ENCODE assay signal across 8 cellular contexts in the genomic region with DNA sequence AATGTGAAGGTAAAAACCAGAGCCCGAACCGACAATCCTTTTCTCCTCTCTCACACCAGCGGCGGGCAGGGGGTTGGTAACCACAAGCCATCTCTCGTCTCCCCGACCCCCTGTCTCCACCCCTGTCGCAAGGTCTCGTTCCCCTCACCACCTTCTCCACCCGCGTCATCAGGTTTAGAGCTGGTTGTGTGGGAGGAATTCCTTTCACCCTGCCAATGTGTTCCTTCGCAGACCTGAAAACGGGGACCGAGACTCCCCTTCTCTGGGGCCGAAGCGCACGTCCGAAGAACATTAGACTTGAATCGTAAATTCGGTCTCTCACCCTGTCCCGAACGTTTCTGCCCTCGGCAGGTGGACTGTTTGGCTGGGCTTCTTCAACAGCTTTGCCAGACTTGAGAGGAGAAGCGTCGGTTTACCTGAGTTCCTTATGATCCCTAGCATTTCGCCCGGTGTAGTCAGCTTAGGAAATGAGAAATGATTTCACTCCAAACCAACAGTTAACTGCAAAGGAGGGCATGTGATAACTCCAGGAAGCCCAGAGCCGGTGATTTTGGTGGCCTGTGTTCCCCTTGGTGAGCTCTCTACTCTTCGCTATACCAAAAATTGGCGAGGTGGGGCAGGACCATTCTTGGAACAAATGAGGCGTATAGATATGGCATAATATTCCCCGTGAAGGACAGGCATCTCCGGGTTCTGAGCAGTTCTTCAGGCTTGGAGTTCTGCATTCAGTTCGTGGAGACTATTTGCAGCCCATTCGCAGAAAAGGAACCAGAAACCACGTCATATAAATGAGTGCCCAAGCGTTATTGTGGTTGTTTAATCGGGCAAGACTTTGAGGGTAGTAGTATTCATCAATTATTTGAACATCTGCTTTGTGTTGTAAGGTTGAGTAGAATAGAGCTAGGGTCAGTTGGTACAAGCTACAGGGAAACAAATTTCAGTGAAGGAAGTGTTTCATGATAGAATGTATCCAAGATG. TPM values are rescaled to one million over a fixed set of nuclear protein-coding genes. Genes with fewer than 3 reads are reported as not detected.
A peak's percentile ranks its signal among the peaks of the same experiment; 100 is the strongest.
DNase-seq lines count a peak whose midpoint lies in the region; ATAC-seq and TF ChIP-seq lines count a peak whose summit lies in the region.

No MANE protein-coding gene starts in this region.

- H3K27ac ChIP-seq in BLaER1 treated with 17β-estradiol and CSF1 and Interleukin-3, amounts not matched to agents 10 nM and 100 nM = peak overlapping the region; percentile 13 to 78 (median 56); a peak in 18 of 22 replicates
- H3K27ac ChIP-seq in SK-N-SH (ENCODE audit: low read depth in 2 of 2, low read length in 1 of 2) (peak overlapping the region; percentile 82 to 84), brain microvascular endothelial cell (peak overlapping the region; percentile 49), skeletal muscle tissue (ENCODE audit: low read depth, low read length) (peak overlapping the region; percentile 71)

- no peaks in the 10 kb centered on the region for H3K9me3 ChIP-seq in BLaER1 treated with 17β-estradiol and CSF1 and Interleukin-3, amounts not matched to agents 10 nM and 100 nM (replicated peaks in 1 of 11)
- H3K9me3 ChIP-seq in SK-N-SH (no peaks in the 10 kb centered on the region), skeletal muscle tissue (ENCODE audit: control insufficient read depth in 3 of 3, low read length in 3 of 3) (no peaks in the 10 kb centered on the region)

- WGBS in SK-N-SH (ENCODE audit: low lambda C conversion rate) = 1% methylated on average over 37 of the region's 37 CpGs

- TF ChIP-seq EP300 in SK-N-SH (IDR thresholded peaks at IDR 0.05; ENCODE audit: borderline replicate concordance in 1 of 2, low read depth in 1 of 2, low read length in 1 of 2) = no peak

- in situ Hi-C loops in brain microvascular endothelial cell (cut with HindIII; ENCODE audit: low pct_ligation_motif_present, low sequenced_read_pairs) = no loop called here

- peak overlapping the region; percentile 88 to 98 (median 92) for H3K4me2 ChIP-seq in BLaER1 treated with 17β-estradiol and CSF1 and Interleukin-3, amounts not matched to agents 10 nM and 100 nM
- H3K4me2 ChIP-seq in SK-N-SH = peak overlapping the region; percentile 95

- peak overlapping the region; percentile 69 to 88 (median 82) for H3K4me3 ChIP-seq in BLaER1 treated with 17β-estradiol and CSF1 and Interleukin-3, amounts not matched to agents 10 nM and 100 nM
- peak overlapping the region; percentile 81 to 98 for H3K4me3 ChIP-seq in SK-N-SH (ENCODE audit: low read depth in 2 of 2, low read length in 1 of 2)
- peak overlapping the region; percentile 85 for H3K4me3 ChIP-seq in brain microvascular endothelial cell (ENCODE audit: low read depth, low read length)
- peak overlapping the region; percentile 95 to 97 (median 95) for H3K4me3 ChIP-seq in skeletal muscle tissue (ENCODE audit: low read length in 3 of 3)

- no peaks in the 10 kb centered on the region for H3F3A ChIP-seq in SK-N-SH (replicated peaks; ENCODE audit: insufficient read depth)

- no peak for TF ChIP-seq RAD21 in SK-N-SH (IDR thresholded peaks at IDR 0.05; ENCODE audit: low read length)

- H3K9me2 ChIP-seq in SK-N-SH = no peaks in the 10 kb centered on the region

- H3K4me1 ChIP-seq in BLaER1 treated with 17β-estradiol and CSF1 and Interleukin-3, amounts not matched to agents 10 nM and 100 nM = peaks cover 12 to 21% (median 16%) of the 10 kb centered on the region in 10 experiments; a peak in 18 of 20 replicates
- H3K4me1 ChIP-seq in SK-N-SH (ENCODE audit: control insufficient read depth in 1 of 2, insufficient read depth in 2 of 2, low read depth in 1 of 2, low read length in 1 of 2) (peaks cover 0 to 2% of the 10 kb centered on the region in 2 experiments; a peak in 2 of 4 replicates), skeletal muscle tissue (ENCODE audit: control insufficient read depth in 3 of 3, insufficient read depth in 3 of 3, low read length in 3 of 3) (peaks cover 10 to 15% (median 12%) of the 10 kb centered on the region in 3 donors)

- no peaks in the 10 kb centered on the region for H3K27me3 ChIP-seq in BLaER1 treated with 17β-estradiol and CSF1 and Interleukin-3, amounts not matched to agents 10 nM and 100 nM
- H3K27me3 ChIP-seq in SK-N-SH (ENCODE audit: insufficient read depth) (no peaks in the 10 kb centered on the region), brain microvascular endothelial cell (replicated peaks) (no peaks in the 10 kb centered on the region), skeletal muscle tissue (ENCODE audit: control insufficient read depth in 3 of 3, insufficient read depth in 3 of 3, low read length in 3 of 3) (no peaks in the 10 kb centered on the region)

- ATAC-seq in GM18907 (IDR thresholded peaks at IDR 0.05; ENCODE audit: unreplicated experiment) = peak; percentile 17
- ATAC-seq in HG03280 (IDR thresholded peaks at IDR 0.05; ENCODE audit: unreplicated experiment) = peak; percentile 6

- TF ChIP-seq CTCF in SK-N-SH (IDR thresholded peaks at IDR 0.05) (no peak), brain microvascular endothelial cell (IDR thresholded peaks at IDR 0.05; ENCODE audit: low read depth, low read length, missing control alignments) (no peak)

- peak; percentile 49 for DNase-seq in SK-N-SH
- DNase-seq in brain microvascular endothelial cell = peak; percentile 12
- DNase-seq in iPS-NIHi7 (ENCODE audit: extremely low spot score) = peak; percentile 24
- DNase-seq in SW 1271 (lab: John Stamatoyannopoulos, UW) = no peak

- H3K36me3 ChIP-seq in BLaER1 treated with 17β-estradiol and CSF1 and Interleukin-3, amounts not matched to agents 10 nM and 100 nM = peaks cover 12 to 27% (median 16%) of the 10 kb centered on the region in 11 experiments
- H3K36me3 ChIP-seq in SK-N-SH (replicated peaks in 1 of 2; ENCODE audit: control insufficient read depth in 1 of 2, insufficient read depth in 2 of 2, low read length in 1 of 2) (peaks cover 8 to 21% of the 10 kb centered on the region in 2 experiments), brain microvascular endothelial cell (replicated peaks) (peaks cover under 1% of the 10 kb centered on the region), skeletal muscle tissue (ENCODE audit: control insufficient read depth in 3 of 3, insufficient read depth in 3 of 3, low read length in 3 of 3) (peaks cover 0 to 6% (median under 1%) of the 10 kb centered on the region in 3 donors)

- no peaks in the 10 kb centered on the region for H4K20me1 ChIP-seq in BLaER1 treated with 17β-estradiol and CSF1 and Interleukin-3, amounts not matched to agents 10 nM and 100 nM
- no peaks in the 10 kb centered on the region for H4K20me1 ChIP-seq in SK-N-SH (ENCODE audit: insufficient read depth)

- POLR2A ChIA-PET in SK-N-SH (lab: Yijun Ruan, JAX) = interaction anchor here (0.7 to 1.5 kb wide), 5 partner anchors 21 to 288 kb away, joined by 3 to 9 read pairs (median 4); partner anchors contain the start of genes CCDC88A, CLHC1 and RPS27A

- H2AFZ ChIP-seq in SK-N-SH (ENCODE audit: low read depth) = peak overlapping the region; percentile 91

- peaks cover 28% of the 10 kb centered on the region for H3K79me2 ChIP-seq in SK-N-SH (ENCODE audit: insufficient read depth)

- peak overlapping the region; percentile 65 to 86 (median 78) for H3K9ac ChIP-seq in BLaER1 treated with 17β-estradiol and CSF1 and Interleukin-3, amounts not matched to agents 10 nM and 100 nM
- H3K9ac ChIP-seq in SK-N-SH = peak overlapping the region; percentile 81
- peak overlapping the region; percentile 82 to 89 (median 86) for H3K9ac ChIP-seq in skeletal muscle tissue (ENCODE audit: low read depth in 1 of 3, low read length in 3 of 3)

- CTCF ChIA-PET in SK-N-SH (lab: Yijun Ruan, JAX) = interaction anchor here (1.6 to 1.7 kb wide), 2 partner anchors 12 to 88 kb away, joined by 4 to 6 read pairs; no protein-coding TSS in a partner anchor

TF ChIP-seq in SK-N-SH, 30 proteins besides CTCF, POLR2A, EP300 and RAD21 (continues in another document):
- TF ChIP-seq IRF3 (IDR thresholded peaks at IDR 0.05; ENCODE audit: low read depth, low read length) (no peak), SMC3 (IDR thresholded peaks at IDR 0.05; ENCODE audit: low read depth, low read length) (no peak), YY1 (IDR thresholded peaks at IDR 0.05; ENCODE audit: low read depth) (0 out of 2 replicates have a peak, but pooled peaks have one; percentile 9), NRF1 (IDR thresholded peaks at IDR 0.05; ENCODE audit: low read depth, low read length) (no peak), REST (IDR thresholded peaks at IDR 0.05; ENCODE audit: low read depth, low read length) (no peak)

RNA-seq across cellular contexts. Expression of gene CFAP36, which starts 0.7 kb away (rescaled TPM):
- 13.5 and 18.7 TPM in 2 replicates for polyA plus RNA-seq in SK-N-SH (2012; rRNA removed)
- polyA plus RNA-seq in SK-N-SH (2012; cell fraction: cytosol; rRNA removed) = 23.3 and 32.9 TPM in 2 replicates
- 9.9 and 17.5 TPM in 2 replicates for polyA plus RNA-seq in SK-N-SH (2012; cell fraction: nucleus; rRNA removed)
- total RNA-seq in skeletal muscle tissue = 4.2 TPM

Comparison
In these comparisons a context has a peak if more than half of its experiments do, and no peak if none do; other contexts are left out.
1. DNase-seq: peak in SK-N-SH (single experiment), brain microvascular endothelial cell (single experiment) and iPS-NIHi7 (single experiment); none in SW 1271 (0 of 2).
2. Peak in every context shown above with its lines, with median percentiles within 50 percentile points of each other: H3K27ac ChIP-seq, H3K4me3 ChIP-seq and H3K9ac ChIP-seq.